ENCODE assay signal across 21 cellular contexts in genomic region chr4:19455196-19455595, GRCh38.
DNase-seq lines count a peak whose midpoint lies in the region; ATAC-seq and TF ChIP-seq lines count a peak whose summit lies in the region.
"Had no signal": no experiment of that assay in that cellular context is flagged by ENCODE, and none has a peak within 500 bp of the region (broad histone marks: within the 10 kb centered on the region; RNA-seq: fewer than 3 reads in every experiment).

No MANE protein-coding gene starts in this region.

- DNase-seq in Daoy (ENCODE audit: low read depth) = peak; percentile 54
- peak; percentile 42 for DNase-seq in M059J (ENCODE audit: low read depth)
- DNase-seq in NCI-H774 (lab: John Stamatoyannopoulos, UW) = peak; percentile 22
- peak; percentile 3 to 66 for DNase-seq in trophoblast cell
- DNase-seq in GM10266 (ENCODE audit: extremely low spot score) = no peak
- DNase-seq in substantia nigra (lab: John Stamatoyannopoulos, UW) = no peak
- DNase-seq: activated CD4-positive, alpha-beta memory T cell treated with anti-CD3 and anti-CD28 coated beads, Interleukin-2, amount 10 ng/mL, durations not matched to agents 7 days and 5 days; activated CD4-positive, CD25-positive, alpha-beta regulatory T cell; activated effector memory CD4-positive, alpha-beta T cell treated with Interleukin-2 at 50 U/mL for 16 hours; activated naive CD8-positive, alpha-beta T cell treated with anti-CD3 and anti-CD28 coated beads, Interleukin-2, amount 50 U/mL, for 24 hours; DMS79 treated with DMSO at 0.1 percent for 48 hours; GM23248; head of caudate nucleus; NCI-H1417 treated with DMSO at 0.1 percent for 48 hours; stimulated activated CD4-positive, alpha-beta T cell treated with anti-CD3 and anti-CD28 coated beads, Interleukin-2, amount 100 ng/mL, for 48 hours; stimulated activated naive CD4-positive, alpha-beta T cell; T-helper 9 cell; tibial artery had no signal

- no peak overlapping the region for H2BK12ac ChIP-seq in trophoblast cell (ENCODE audit: low read length)

- peaks cover 3% of the 10 kb centered on the region for H3K9me3 ChIP-seq in trophoblast cell (ENCODE audit: insufficient read depth, low read depth, low read length)

- no peak overlapping the region for H4K91ac ChIP-seq in trophoblast cell (ENCODE audit: low read depth, low read length)

- H3K79me1 ChIP-seq in trophoblast cell (ENCODE audit: low read length) = no peaks in the 10 kb centered on the region

- H3K27ac ChIP-seq in trophoblast cell (ENCODE audit: low read depth, low read length) (no peak overlapping the region), substantia nigra (ENCODE audit: low read depth, low read length, poor library complexity, severe bottlenecking) (no peak overlapping the region)
- H3K27ac ChIP-seq: GM23248, RWPE1, tibial artery had no signal

- no CpG with 5 or more reads among the region's 14 CpGs for WGBS in trophoblast cell (ENCODE audit: extremely low coverage, insufficient coverage, insufficient read length)

- H3K4ac ChIP-seq in trophoblast cell (ENCODE audit: low read depth, low read length) = no peak overlapping the region

- ATAC-seq in GM18498 (IDR thresholded peaks at IDR 0.05; ENCODE audit: unreplicated experiment) = no peak
- ATAC-seq: activated naive CD8-positive, alpha-beta T cell treated with anti-CD3 and anti-CD28 coated beads, Interleukin-2, amount 50 U/mL, for 24 hours had no signal

- H3K4me1 ChIP-seq in trophoblast cell (ENCODE audit: control insufficient read depth in 1 of 2, insufficient read depth in 2 of 2, low read length in 2 of 2) = no peaks in the 10 kb centered on the region
- H3K4me1 ChIP-seq: tibial artery had no signal

- H2AK5ac ChIP-seq in trophoblast cell (ENCODE audit: low read length) = no peak overlapping the region

- H2BK5ac ChIP-seq in trophoblast cell (ENCODE audit: low read depth, low read length, poor library complexity) = no peak overlapping the region

- no peak overlapping the region for H4K8ac ChIP-seq in trophoblast cell (ENCODE audit: low read depth, low read length)

- no peak overlapping the region for H2AFZ ChIP-seq in trophoblast cell (ENCODE audit: insufficient read depth, low read length, poor library complexity)
- H2AFZ ChIP-seq: GM23248 had no signal

- H4K12ac ChIP-seq in trophoblast cell (ENCODE audit: low read depth, low read length) = no peak overlapping the region

- no peaks in the 10 kb centered on the region for H3K27me3 ChIP-seq in trophoblast cell (ENCODE audit: insufficient read depth, low read length)
- H3K27me3 ChIP-seq: tibial artery had no signal

- H3K23ac ChIP-seq in trophoblast cell (ENCODE audit: low read length) = no peak overlapping the region

- H3K4me2 ChIP-seq in trophoblast cell (ENCODE audit: low read length) = no peak overlapping the region
- H3K4me2 ChIP-seq: smooth muscle cell had no signal

- no peak for TF ChIP-seq CTCF in GM10266 (IDR thresholded peaks at IDR 0.05; ENCODE audit: control insufficient read depth, insufficient read depth, low read depth, missing control alignments)

- H3K9ac ChIP-seq in trophoblast cell (ENCODE audit: low read length) = no peak overlapping the region
- H3K9ac ChIP-seq: GM23248 had no signal

- H3K79me2 ChIP-seq in trophoblast cell (ENCODE audit: control insufficient read depth, insufficient read depth, low read length, poor library complexity) = no peaks in the 10 kb centered on the region

- H3K18ac ChIP-seq in trophoblast cell (ENCODE audit: low read length) = no peak overlapping the region

- H2BK120ac ChIP-seq in trophoblast cell (ENCODE audit: insufficient read depth, low read length, poor library complexity) = no peak overlapping the region

- H3K14ac ChIP-seq in trophoblast cell (ENCODE audit: low read length) = no peak overlapping the region

- H3K4me3 ChIP-seq in trophoblast cell (ENCODE audit: low read depth, low read length) = no peak overlapping the region
- H3K4me3 ChIP-seq: GM23248, smooth muscle cell, tibial artery had no signal

- H3K36me3 ChIP-seq in trophoblast cell (ENCODE audit: control insufficient read depth in 1 of 2, insufficient read depth in 2 of 2, low read length in 2 of 2) = no peaks in the 10 kb centered on the region
- H3K36me3 ChIP-seq: tibial artery had no signal

Comparison
In these comparisons a context has a peak if more than half of its experiments do, and no peak if none do; other contexts are left out.
1. DNase-seq: peak in Daoy (single experiment), M059J (single experiment), NCI-H774 (single experiment) and trophoblast cell (2 of 2); none in GM10266 (single experiment) and substantia nigra (0 of 49).